1 cellular context compared by ENCODE assay signal in the genomic region with DNA sequence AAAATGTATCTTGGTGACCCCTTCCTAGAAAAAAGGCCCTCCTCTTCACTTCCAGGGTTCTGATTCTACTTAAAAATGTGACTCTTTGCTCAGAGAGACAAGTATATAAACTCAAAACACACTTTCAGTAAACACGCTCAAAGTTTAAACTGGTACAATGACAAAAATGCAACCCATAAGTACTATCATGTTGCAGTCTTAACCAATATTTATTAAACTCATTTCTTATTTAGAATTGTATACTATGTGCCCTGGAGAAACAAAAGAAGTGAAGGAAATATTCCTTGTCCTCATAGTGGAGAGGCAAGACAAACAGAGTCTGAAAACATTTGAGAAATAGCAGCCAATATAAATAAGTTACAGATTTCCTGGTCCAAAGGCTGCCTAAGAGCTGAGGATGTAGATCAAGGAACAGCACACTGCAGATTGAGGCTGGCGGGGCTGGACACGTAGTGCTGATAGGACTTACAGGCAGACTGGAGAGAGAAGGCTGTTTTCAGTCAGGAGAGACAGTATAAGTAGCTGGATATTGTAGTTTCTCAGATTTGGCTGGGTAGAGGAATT.
TF ChIP-seq lines count a peak whose summit lies in the region.

No MANE protein-coding gene starts in this region.

TF ChIP-seq in IMR-90, 13 proteins besides CTCF, POLR2A, EP300 and RAD21:
- no peak for TF ChIP-seq USF2 (IDR thresholded peaks at IDR 0.05; ENCODE audit: low read depth, low read length)
- no peak for TF ChIP-seq FOS (IDR thresholded peaks at IDR 0.05; ENCODE audit: low read depth, low read length)
- no peak for TF ChIP-seq MXI1 (IDR thresholded peaks at IDR 0.05; ENCODE audit: borderline replicate concordance, low read depth, low read length)
- no peak for TF ChIP-seq RCOR1 (IDR thresholded peaks at IDR 0.05; ENCODE audit: insufficient replicate concordance, low read length)
- no peak for TF ChIP-seq MAFK (IDR thresholded peaks at IDR 0.05; ENCODE audit: low read depth, low read length)
- TF ChIP-seq NFE2L2 (IDR thresholded peaks at IDR 0.05; ENCODE audit: low read depth, low read length): no peak
- no peak for TF ChIP-seq CEBPB (IDR thresholded peaks at IDR 0.05; ENCODE audit: low read depth, low read length)
- no peak for TF ChIP-seq BHLHE40 (IDR thresholded peaks at IDR 0.05; ENCODE audit: low read depth, low read length)
- TF ChIP-seq SMC3 (IDR thresholded peaks at IDR 0.05; ENCODE audit: low read depth, low read length): no peak
- TF ChIP-seq MAZ (IDR thresholded peaks at IDR 0.05; ENCODE audit: borderline replicate concordance, low read depth, low read length): no peak
- no peak for TF ChIP-seq CHD1 (IDR thresholded peaks at IDR 0.05; ENCODE audit: low read depth, low read length)
TF ChIP-seq in IMR-90: peak in this region for 0.
